ENCODE assay signal across 1 cellular context in the genomic region with DNA sequence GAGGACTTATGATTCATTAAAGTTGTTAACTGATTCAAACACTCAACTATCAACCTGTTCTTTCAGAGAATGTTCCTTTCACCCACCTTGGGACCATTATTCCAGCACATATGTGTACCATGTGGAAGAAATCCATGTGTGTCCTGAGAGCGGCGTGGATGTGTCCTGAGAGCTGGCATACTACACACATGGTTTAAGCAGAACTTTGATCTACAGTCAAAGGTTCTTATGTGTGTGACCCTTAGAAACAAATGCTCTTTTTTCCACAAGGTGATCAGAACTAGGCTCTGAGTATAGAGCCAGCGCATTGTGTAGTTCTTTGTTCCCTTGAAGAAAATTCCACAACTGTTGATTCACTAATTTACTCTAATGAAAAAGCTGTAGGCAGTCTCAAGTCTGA.
TF ChIP-seq lines count a peak whose summit lies in the region.

No MANE protein-coding gene starts in this region.

TF ChIP-seq in HepG2, 621 proteins besides CTCF, POLR2A, EP300 and RAD21 (continued from another document):
- TF ChIP-seq HOMEZ (CRISPR knock-in tag; IDR thresholded peaks at IDR 0.05; ENCODE audit: low read depth): no peak
- TF ChIP-seq, protein P1, sequence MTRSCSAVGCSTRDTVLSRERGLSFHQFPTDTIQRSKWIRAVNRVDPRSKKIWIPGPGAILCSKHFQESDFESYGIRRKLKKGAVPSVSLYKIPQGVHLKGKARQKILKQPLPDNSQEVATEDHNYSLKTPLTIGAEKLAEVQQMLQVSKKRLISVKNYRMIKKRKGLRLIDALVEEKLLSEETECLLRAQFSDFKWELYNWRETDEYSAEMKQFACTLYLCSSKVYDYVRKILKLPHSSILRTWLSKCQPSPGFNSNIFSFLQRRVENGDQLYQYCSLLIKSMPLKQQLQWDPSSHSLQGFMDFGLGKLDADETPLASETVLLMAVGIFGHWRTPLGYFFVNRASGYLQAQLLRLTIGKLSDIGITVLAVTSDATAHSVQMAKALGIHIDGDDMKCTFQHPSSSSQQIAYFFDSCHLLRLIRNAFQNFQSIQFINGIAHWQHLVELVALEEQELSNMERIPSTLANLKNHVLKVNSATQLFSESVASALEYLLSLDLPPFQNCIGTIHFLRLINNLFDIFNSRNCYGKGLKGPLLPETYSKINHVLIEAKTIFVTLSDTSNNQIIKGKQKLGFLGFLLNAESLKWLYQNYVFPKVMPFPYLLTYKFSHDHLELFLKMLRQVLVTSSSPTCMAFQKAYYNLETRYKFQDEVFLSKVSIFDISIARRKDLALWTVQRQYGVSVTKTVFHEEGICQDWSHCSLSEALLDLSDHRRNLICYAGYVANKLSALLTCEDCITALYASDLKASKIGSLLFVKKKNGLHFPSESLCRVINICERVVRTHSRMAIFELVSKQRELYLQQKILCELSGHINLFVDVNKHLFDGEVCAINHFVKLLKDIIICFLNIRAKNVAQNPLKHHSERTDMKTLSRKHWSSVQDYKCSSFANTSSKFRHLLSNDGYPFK (CRISPR knock-in tag; IDR thresholded peaks at IDR 0.05; ENCODE audit: borderline replicate concordance): no peak
- TF ChIP-seq, protein P2, sequence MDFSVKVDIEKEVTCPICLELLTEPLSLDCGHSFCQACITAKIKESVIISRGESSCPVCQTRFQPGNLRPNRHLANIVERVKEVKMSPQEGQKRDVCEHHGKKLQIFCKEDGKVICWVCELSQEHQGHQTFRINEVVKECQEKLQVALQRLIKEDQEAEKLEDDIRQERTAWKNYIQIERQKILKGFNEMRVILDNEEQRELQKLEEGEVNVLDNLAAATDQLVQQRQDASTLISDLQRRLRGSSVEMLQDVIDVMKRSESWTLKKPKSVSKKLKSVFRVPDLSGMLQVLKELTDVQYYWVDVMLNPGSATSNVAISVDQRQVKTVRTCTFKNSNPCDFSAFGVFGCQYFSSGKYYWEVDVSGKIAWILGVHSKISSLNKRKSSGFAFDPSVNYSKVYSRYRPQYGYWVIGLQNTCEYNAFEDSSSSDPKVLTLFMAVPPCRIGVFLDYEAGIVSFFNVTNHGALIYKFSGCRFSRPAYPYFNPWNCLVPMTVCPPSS (IDR thresholded peaks at IDR 0.05): no peak
- TF ChIP-seq SRSF4 (IDR thresholded peaks at IDR 0.05; ENCODE audit: low read depth, low read length, poor library complexity, severe bottlenecking): no peak
- no peak for TF ChIP-seq NFKBIZ (CRISPR knock-in tag; IDR thresholded peaks at IDR 0.05)
- TF ChIP-seq HHEX (CRISPR knock-in tag; IDR thresholded peaks at IDR 0.05): no peak
- TF ChIP-seq PTBP1 (IDR thresholded peaks at IDR 0.05; ENCODE audit: low read depth, low read length, poor library complexity, severe bottlenecking): no peak
- no peak for TF ChIP-seq ZNF501 (CRISPR knock-in tag; IDR thresholded peaks at IDR 0.05)
- TF ChIP-seq NPAS2 (CRISPR knock-in tag; IDR thresholded peaks at IDR 0.05; ENCODE audit: borderline replicate concordance): no peak
- TF ChIP-seq ZFP1 (CRISPR knock-in tag; IDR thresholded peaks at IDR 0.05): no peak
- no peak for TF ChIP-seq PITX1 (CRISPR knock-in tag; IDR thresholded peaks at IDR 0.05)
- TF ChIP-seq ARID3A (IDR thresholded peaks at IDR 0.05; ENCODE audit: low read depth, low read length): no peak
TF ChIP-seq in HepG2: peak in this region for 0.
